11 cellular contexts compared by ENCODE assay signal in the genomic region with DNA sequence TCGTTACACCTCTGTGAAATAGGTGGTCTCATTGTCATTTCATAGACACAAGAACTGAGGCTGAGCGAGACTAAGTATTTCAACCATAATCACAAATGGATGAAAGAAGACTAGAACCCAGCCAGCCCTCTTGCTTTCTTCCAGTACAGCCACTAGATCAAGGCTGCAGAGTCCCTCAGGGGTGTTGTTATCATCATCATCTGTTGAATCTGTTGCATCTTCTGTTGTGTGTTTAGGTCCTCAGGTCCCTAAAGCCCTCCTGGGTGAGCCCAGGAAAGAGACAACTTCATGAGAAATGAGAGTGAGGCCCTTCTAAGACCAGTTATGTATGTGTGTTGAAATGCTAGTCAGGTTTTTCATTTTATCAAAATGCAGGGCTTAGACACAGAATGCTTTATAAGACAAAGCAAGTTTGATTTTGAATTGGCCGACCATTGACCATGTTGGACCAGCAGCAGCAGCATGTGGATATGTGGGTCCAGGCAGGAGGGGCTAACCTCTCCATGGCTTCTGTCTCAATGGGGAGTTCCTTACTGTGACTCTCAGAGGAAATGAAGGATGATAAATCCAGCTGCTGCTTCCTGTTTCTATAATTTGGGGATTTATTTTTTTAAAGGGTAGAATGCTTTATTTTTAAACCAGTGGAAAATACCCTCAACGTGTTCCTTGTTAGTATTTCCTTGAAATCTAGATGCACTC.
DNase-seq lines count a peak whose midpoint lies in the region; ATAC-seq and TF ChIP-seq lines count a peak whose summit lies in the region.
"Had no signal": no experiment of that assay in that cellular context is flagged by ENCODE, and none has a peak within 500 bp of the region (broad histone marks: within the 10 kb centered on the region; RNA-seq: fewer than 3 reads in every experiment).

No MANE protein-coding gene starts in this region.

- CTCF ChIA-PET in WTC11 (lab: Charles Lee) = interaction anchor here (0.7 kb wide), 1 partner anchor 66 kb away, joined by 5 read pairs; no protein-coding TSS in a partner anchor
- CTCF ChIA-PET in GM10248 (lab: Yijun Ruan, JAX) = interaction anchor here (1.2 to 2.0 kb wide), 3 partner anchors 9 to 36 kb away, joined by 3 to 6 read pairs (median 4); no protein-coding TSS in a partner anchor

- H3K4me3 ChIP-seq in right cardiac atrium (ENCODE audit: low read length) = no peak overlapping the region

- intact Hi-C loops in activated CD4-positive, alpha-beta T cell treated with anti-CD3 and anti-CD28 coated beads, Interleukin-2, amount 10 ng/mL, durations not matched to agents 24 days and 14 days (cut with micrococcal nuclease) = loop anchor here (2.0 to 5.0 kb wide), 2 partner anchors 64 to 79 kb away; no protein-coding TSS in a partner anchor
- intact Hi-C loops in right cardiac atrium (cut with DNase I) = no loop called here

- peaks cover 13% of the 10 kb centered on the region for H3K4me1 ChIP-seq in right cardiac atrium (ENCODE audit: control insufficient read depth, insufficient read depth, low read length)

- POLR2A ChIA-PET in WTC11 (lab: Charles Lee) (no interaction called here), GM10248 (lab: Yijun Ruan, JAX) (no interaction called here)

- H3K4me1 Mint-ChIP-seq in activated CD4-positive, alpha-beta T cell treated with anti-CD3 and anti-CD28 coated beads, Interleukin-2, amount 10 ng/mL, durations not matched to agents 24 days and 14 days = peaks cover 42% of the 10 kb centered on the region
- H3K4me1 Mint-ChIP-seq in WTC11 = peaks cover 95% of the 10 kb centered on the region
- H3K4me1 Mint-ChIP-seq in stimulated activated naive B cell treated with anti-CD40 and anti-IgM and Interleukin-4, amounts not matched to agents 10 μg/mL and 1 μg/mL and 100 μg/mL, for 72 hours = peaks cover 39 to 60% of the 10 kb centered on the region in 2 donors

- H3K27me3 ChIP-seq in right cardiac atrium (ENCODE audit: control insufficient read depth, insufficient read depth) = no peaks in the 10 kb centered on the region

- no peak overlapping the region for H3K4me3 Mint-ChIP-seq in activated CD4-positive, alpha-beta T cell treated with anti-CD3 and anti-CD28 coated beads, Interleukin-2, amount 10 ng/mL, durations not matched to agents 24 days and 14 days
- H3K4me3 Mint-ChIP-seq in WTC11 = no peak overlapping the region
- peak overlapping the region; percentile 49 to 52 for H3K4me3 Mint-ChIP-seq in stimulated activated naive B cell treated with anti-CD40 and anti-IgM and Interleukin-4, amounts not matched to agents 10 μg/mL and 1 μg/mL and 100 μg/mL, for 72 hours
- H3K4me3 Mint-ChIP-seq: B cell had no signal

- no peak for TF ChIP-seq CTCF in WTC11 (IDR thresholded peaks at IDR 0.05)
- no peak for TF ChIP-seq CTCF in GM10248 (IDR thresholded peaks at IDR 0.05; ENCODE audit: control extremely low read depth, extremely low read depth, low read depth, missing control alignments)

- DNase-seq in activated CD4-positive, alpha-beta T cell treated with anti-CD3 and anti-CD28 coated beads, Interleukin-2, amount 10 ng/mL, durations not matched to agents 24 days and 14 days = no peak
- DNase-seq in activated CD4-positive, alpha-beta T cell treated with anti-CD3 and anti-CD28 coated beads, Interleukin-2, amount 50 U/mL, for 4 hours = no peak
- DNase-seq in WTC11 (ENCODE audit: low spot score) = no peak
- peak in 1 of 3 donors; percentile 53 for DNase-seq in right cardiac atrium
- DNase-seq in stimulated activated naive B cell treated with anti-CD40 and anti-IgM and Interleukin-4, amounts not matched to agents 10 μg/mL and 1 μg/mL and 100 μg/mL, for 72 hours = no peak
- no peak for DNase-seq in COLO668 (lab: John Stamatoyannopoulos, UW; ENCODE audit: unreplicated experiment)
- no peak for DNase-seq in GM10248 (ENCODE audit: extremely low spot score)
- DNase-seq: NCI-H1436 treated with DMSO at 0.1 percent for 48 hours, T-helper 9 cell had no signal

- peak overlapping the region; percentile 68 for H3K27ac Mint-ChIP-seq in activated CD4-positive, alpha-beta T cell treated with anti-CD3 and anti-CD28 coated beads, Interleukin-2, amount 10 ng/mL, durations not matched to agents 24 days and 14 days
- H3K27ac Mint-ChIP-seq in WTC11 = peak overlapping the region; percentile 85
- H3K27ac Mint-ChIP-seq in stimulated activated naive B cell treated with anti-CD40 and anti-IgM and Interleukin-4, amounts not matched to agents 10 μg/mL and 1 μg/mL and 100 μg/mL, for 72 hours = peak overlapping the region; percentile 81
- H3K27ac Mint-ChIP-seq: B cell had no signal

- ATAC-seq in WTC11 (no peak), right cardiac atrium (peak; percentile 57 to 80), HG03025 (IDR thresholded peaks at IDR 0.05; ENCODE audit: low FRiP score, unreplicated experiment) (no peak)
- ATAC-seq in stimulated activated naive B cell treated with anti-CD40 and anti-IgM and Interleukin-4, amounts not matched to agents 10 μg/mL and 1 μg/mL and 100 μg/mL, for 72 hours (replicated peaks) = peak; percentile 63 to 75

- peaks cover 18% of the 10 kb centered on the region for H3K36me3 Mint-ChIP-seq in activated CD4-positive, alpha-beta T cell treated with anti-CD3 and anti-CD28 coated beads, Interleukin-2, amount 10 ng/mL, durations not matched to agents 24 days and 14 days (ENCODE audit: low read depth)
- H3K36me3 Mint-ChIP-seq in WTC11 = no peaks in the 10 kb centered on the region
- H3K36me3 Mint-ChIP-seq in stimulated activated naive B cell treated with anti-CD40 and anti-IgM and Interleukin-4, amounts not matched to agents 10 μg/mL and 1 μg/mL and 100 μg/mL, for 72 hours = peaks cover 8 to 32% of the 10 kb centered on the region in 2 donors

- no peaks in the 10 kb centered on the region for H3K27me3 Mint-ChIP-seq in activated CD4-positive, alpha-beta T cell treated with anti-CD3 and anti-CD28 coated beads, Interleukin-2, amount 10 ng/mL, durations not matched to agents 24 days and 14 days
- no peaks in the 10 kb centered on the region for H3K27me3 Mint-ChIP-seq in WTC11 (ENCODE audit: low read depth)
- H3K27me3 Mint-ChIP-seq in stimulated activated naive B cell treated with anti-CD40 and anti-IgM and Interleukin-4, amounts not matched to agents 10 μg/mL and 1 μg/mL and 100 μg/mL, for 72 hours = no peaks in the 10 kb centered on the region
- H3K27me3 Mint-ChIP-seq: B cell had no signal

- H3K9me3 Mint-ChIP-seq in activated CD4-positive, alpha-beta T cell treated with anti-CD3 and anti-CD28 coated beads, Interleukin-2, amount 10 ng/mL, durations not matched to agents 24 days and 14 days = no peaks in the 10 kb centered on the region
- H3K9me3 Mint-ChIP-seq in WTC11 = no peaks in the 10 kb centered on the region
- H3K9me3 Mint-ChIP-seq in stimulated activated naive B cell treated with anti-CD40 and anti-IgM and Interleukin-4, amounts not matched to agents 10 μg/mL and 1 μg/mL and 100 μg/mL, for 72 hours = no peaks in the 10 kb centered on the region

- H3K27ac ChIP-seq in right cardiac atrium (ENCODE audit: low read length) = peak overlapping the region; percentile 74

- 63% methylated on average over 4 of the region's 4 CpGs for WGBS in right cardiac atrium

- H3K9me3 ChIP-seq in right cardiac atrium (ENCODE audit: control insufficient read depth, low read length) = no peaks in the 10 kb centered on the region

TF ChIP-seq in WTC11, 78 proteins besides CTCF, POLR2A, EP300 and RAD21:
- TF ChIP-seq, protein P1, sequence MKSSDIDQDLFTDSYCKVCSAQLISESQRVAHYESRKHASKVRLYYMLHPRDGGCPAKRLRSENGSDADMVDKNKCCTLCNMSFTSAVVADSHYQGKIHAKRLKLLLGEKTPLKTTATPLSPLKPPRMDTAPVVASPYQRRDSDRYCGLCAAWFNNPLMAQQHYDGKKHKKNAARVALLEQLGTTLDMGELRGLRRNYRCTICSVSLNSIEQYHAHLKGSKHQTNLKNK (CRISPR knock-in tag; IDR thresholded peaks at IDR 0.05) = no peak
- TF ChIP-seq JAZF1 (CRISPR knock-in tag; IDR thresholded peaks at IDR 0.05) = no peak
- TF ChIP-seq GABPB1 (CRISPR knock-in tag; IDR thresholded peaks at IDR 0.05) = no peak
- TF ChIP-seq ZNF219 (CRISPR knock-in tag; IDR thresholded peaks at IDR 0.05; ENCODE audit: borderline replicate concordance) = no peak
- no peak for TF ChIP-seq MYBL2 (CRISPR knock-in tag; IDR thresholded peaks at IDR 0.05)
- TF ChIP-seq KAT7 (CRISPR knock-in tag; IDR thresholded peaks at IDR 0.05; ENCODE audit: borderline replicate concordance) = no peak
- TF ChIP-seq SP1 (CRISPR knock-in tag; conservative IDR thresholded peaks at IDR 0.05) = no peak
- no peak for TF ChIP-seq ZNF232 (CRISPR knock-in tag; IDR thresholded peaks at IDR 0.05)
- TF ChIP-seq ETV6 (CRISPR knock-in tag; IDR thresholded peaks at IDR 0.05) = no peak
- TF ChIP-seq SMAD4 (CRISPR knock-in tag; IDR thresholded peaks at IDR 0.05) = no peak
- TF ChIP-seq ZNF317 (CRISPR knock-in tag; IDR thresholded peaks at IDR 0.05; ENCODE audit: borderline replicate concordance, low read depth) = no peak
- TF ChIP-seq GTF2I (CRISPR knock-in tag; conservative IDR thresholded peaks at IDR 0.05) = no peak
- no peak for TF ChIP-seq FOXP4 (CRISPR knock-in tag; IDR thresholded peaks at IDR 0.05)

Comparison
In these comparisons a context has a peak if more than half of its experiments do, and no peak if none do; other contexts are left out.
1. H3K4me3 Mint-ChIP-seq: peak in stimulated activated naive B cell treated with anti-CD40 and anti-IgM and Interleukin-4, amounts not matched to agents 10 μg/mL and 1 μg/mL and 100 μg/mL, for 72 hours (2 of 2); none in activated CD4-positive, alpha-beta T cell treated with anti-CD3 and anti-CD28 coated beads, Interleukin-2, amount 10 ng/mL, durations not matched to agents 24 days and 14 days (single experiment) and WTC11 (single experiment).
2. ATAC-seq: peak in right cardiac atrium (2 of 2) and stimulated activated naive B cell treated with anti-CD40 and anti-IgM and Interleukin-4, amounts not matched to agents 10 μg/mL and 1 μg/mL and 100 μg/mL, for 72 hours (2 of 2); none in WTC11 (single experiment) and HG03025 (single experiment).
3. Peak in every context shown above with its lines, with median percentiles within 50 percentile points of each other: H3K27ac Mint-ChIP-seq.